In genomic region chr20:37314099-37314498, GRCh38 we compare ENCODE assay signal across 12 cellular contexts. TPM values are rescaled to one million over a fixed set of nuclear protein-coding genes. Genes with fewer than 3 reads are reported as not detected.
DNase-seq lines count a peak whose midpoint lies in the region; ATAC-seq, FAIRE-seq and TF ChIP-seq lines count a peak whose summit lies in the region.
"Had no signal": no experiment of that assay in that cellular context is flagged by ENCODE, and none has a peak within 500 bp of the region (broad histone marks: within the 10 kb centered on the region; RNA-seq: fewer than 3 reads in every experiment).

No MANE protein-coding gene starts in this region.

- no peak for TF ChIP-seq POLR2A in upper lobe of left lung (IDR thresholded peaks at IDR 0.05)

- DNase-seq in activated naive CD8-positive, alpha-beta T cell treated with anti-CD3 and anti-CD28 coated beads for 36 hours, result no peak
- DNase-seq in effector memory CD8-positive, alpha-beta T cell, result no peak
- no peak for DNase-seq in natural killer cell treated with Interleukin-12 subunit alpha and Interleukin-12 subunit beta and Interleukin-15 and Interleukin-18, amount 100 ng/mL, for 72 hours (ENCODE audit: low spot score)
- DNase-seq in upper lobe of left lung (no peak), urothelium cell line (ENCODE audit: low spot score) (no peak), RPMI8226 (no peak), foreskin keratinocyte (no peak)
- DNase-seq: glutamatergic neuron had no signal

- H3K27ac Mint-ChIP-seq in activated naive CD8-positive, alpha-beta T cell, result peak overlapping the region; percentile 64
- no peak overlapping the region for H3K27ac Mint-ChIP-seq in activated naive CD8-positive, alpha-beta T cell treated with anti-CD3 and anti-CD28 coated beads for 36 hours
- peak overlapping the region; percentile 90 to 95 for H3K27ac Mint-ChIP-seq in effector memory CD8-positive, alpha-beta T cell
- peak overlapping the region; percentile 37 to 88 for H3K27ac Mint-ChIP-seq in natural killer cell treated with Interleukin-12 subunit alpha and Interleukin-12 subunit beta and Interleukin-15 and Interleukin-18, amount 100 ng/mL, for 72 hours

- H3K9me3 ChIP-seq in upper lobe of left lung, result no peaks in the 10 kb centered on the region

- ATAC-seq in effector memory CD8-positive, alpha-beta T cell (replicated peaks), result no peak
- ATAC-seq in natural killer cell treated with Interleukin-12 subunit alpha and Interleukin-12 subunit beta and Interleukin-15 and Interleukin-18, amount 100 ng/mL, for 72 hours, result no peak
- ATAC-seq in upper lobe of left lung (ENCODE audit: low FRiP score in 2 of 2) (no peak), foreskin keratinocyte (no peak)
- ATAC-seq: activated CD4-positive, CD25-positive, alpha-beta regulatory T cell treated with anti-CD3 and anti-CD28 coated beads, Interleukin-2, amount 50 U/mL, for 24 hours had no signal

- TF ChIP-seq EP300 in upper lobe of left lung (IDR thresholded peaks at IDR 0.05), result no peak

- H3K9me3 Mint-ChIP-seq in activated naive CD8-positive, alpha-beta T cell (ENCODE audit: low read depth), result no peaks in the 10 kb centered on the region
- no peaks in the 10 kb centered on the region for H3K9me3 Mint-ChIP-seq in activated naive CD8-positive, alpha-beta T cell treated with anti-CD3 and anti-CD28 coated beads for 36 hours
- H3K9me3 Mint-ChIP-seq in effector memory CD8-positive, alpha-beta T cell, result no peaks in the 10 kb centered on the region
- H3K9me3 Mint-ChIP-seq in natural killer cell treated with Interleukin-12 subunit alpha and Interleukin-12 subunit beta and Interleukin-15 and Interleukin-18, amount 100 ng/mL, for 72 hours, result no peaks in the 10 kb centered on the region

- H3K4me3 Mint-ChIP-seq in activated naive CD8-positive, alpha-beta T cell, result no peak overlapping the region
- no peak overlapping the region for H3K4me3 Mint-ChIP-seq in activated naive CD8-positive, alpha-beta T cell treated with anti-CD3 and anti-CD28 coated beads for 36 hours
- H3K4me3 Mint-ChIP-seq in effector memory CD8-positive, alpha-beta T cell, result no peak overlapping the region
- H3K4me3 Mint-ChIP-seq in natural killer cell treated with Interleukin-12 subunit alpha and Interleukin-12 subunit beta and Interleukin-15 and Interleukin-18, amount 100 ng/mL, for 72 hours, result no peak overlapping the region

- H3K36me3 ChIP-seq in upper lobe of left lung, result peaks cover 0 to 51% (median 22%) of the 10 kb centered on the region in 4 donors

- H3K27me3 Mint-ChIP-seq in activated naive CD8-positive, alpha-beta T cell, result no peaks in the 10 kb centered on the region
- no peaks in the 10 kb centered on the region for H3K27me3 Mint-ChIP-seq in activated naive CD8-positive, alpha-beta T cell treated with anti-CD3 and anti-CD28 coated beads for 36 hours
- no peaks in the 10 kb centered on the region for H3K27me3 Mint-ChIP-seq in effector memory CD8-positive, alpha-beta T cell
- no peaks in the 10 kb centered on the region for H3K27me3 Mint-ChIP-seq in natural killer cell treated with Interleukin-12 subunit alpha and Interleukin-12 subunit beta and Interleukin-15 and Interleukin-18, amount 100 ng/mL, for 72 hours

- H3K4me1 Mint-ChIP-seq in activated naive CD8-positive, alpha-beta T cell (ENCODE audit: low read depth), result peaks cover 31% of the 10 kb centered on the region
- peaks cover 31% of the 10 kb centered on the region for H3K4me1 Mint-ChIP-seq in activated naive CD8-positive, alpha-beta T cell treated with anti-CD3 and anti-CD28 coated beads for 36 hours
- H3K4me1 Mint-ChIP-seq in effector memory CD8-positive, alpha-beta T cell (ENCODE audit: low read depth in 2 of 2), result peaks cover 33 to 43% of the 10 kb centered on the region in 2 donors
- peaks cover 37 to 46% of the 10 kb centered on the region in 2 donors for H3K4me1 Mint-ChIP-seq in natural killer cell treated with Interleukin-12 subunit alpha and Interleukin-12 subunit beta and Interleukin-15 and Interleukin-18, amount 100 ng/mL, for 72 hours (ENCODE audit: low read depth in 2 of 2)

- WGBS in upper lobe of left lung, 2 donors, result 88 to 89% methylated on average over 4 of the region's 4 CpGs

- H3K36me3 Mint-ChIP-seq in activated naive CD8-positive, alpha-beta T cell, result no peaks in the 10 kb centered on the region
- H3K36me3 Mint-ChIP-seq in activated naive CD8-positive, alpha-beta T cell treated with anti-CD3 and anti-CD28 coated beads for 36 hours, result peaks cover 8% of the 10 kb centered on the region
- H3K36me3 Mint-ChIP-seq in effector memory CD8-positive, alpha-beta T cell (ENCODE audit: insufficient read depth), result peaks cover 8% of the 10 kb centered on the region
- H3K36me3 Mint-ChIP-seq in natural killer cell treated with Interleukin-12 subunit alpha and Interleukin-12 subunit beta and Interleukin-15 and Interleukin-18, amount 100 ng/mL, for 72 hours, result no peaks in the 10 kb centered on the region

- peak overlapping the region; percentile 58 to 80 (median 78) for H3K27ac ChIP-seq in upper lobe of left lung
- H3K27ac ChIP-seq in foreskin keratinocyte, result no peak overlapping the region

- H3K27me3 ChIP-seq in upper lobe of left lung (no peaks in the 10 kb centered on the region), foreskin keratinocyte (no peaks in the 10 kb centered on the region)

- H3K4me3 ChIP-seq in upper lobe of left lung, result no peak overlapping the region

- no peak for FAIRE-seq in urothelium cell line (lab: Jason Lieb, UNC)

- TF ChIP-seq CTCF in upper lobe of left lung (IDR thresholded peaks at IDR 0.05) (no peak), foreskin keratinocyte (conservative IDR thresholded peaks at IDR 0.05) (no peak)

- H3K4me1 ChIP-seq in upper lobe of left lung, result peaks cover 9 to 37% (median 21%) of the 10 kb centered on the region in 4 donors
- H3K4me1 ChIP-seq in foreskin keratinocyte, result peaks cover 6% of the 10 kb centered on the region

RNA-seq across cellular contexts. Expression of gene MANBAL, which starts 24.6 kb away (rescaled TPM):
- total RNA-seq in activated naive CD8-positive, alpha-beta T cell treated with anti-CD3 and anti-CD28 coated beads for 36 hours, result 10 to 100 TPM; 11.2 to 12.8 TPM
- total RNA-seq in natural killer cell treated with Interleukin-12 subunit alpha and Interleukin-12 subunit beta and Interleukin-15 and Interleukin-18, amount 100 ng/mL, for 72 hours, result 10 to 100 TPM; 12.7 to 14.4 TPM
- total RNA-seq in upper lobe of left lung (10 to 100 TPM; 11.5 to 38.6 (median 29.8) TPM), foreskin keratinocyte (46.6 and 50.0 TPM in 2 replicates)
- 87.1 and 96.4 TPM in 2 replicates for polyA plus RNA-seq in foreskin keratinocyte

RNA-seq across cellular contexts. Expression of gene SRC, which starts 31.8 kb away (rescaled TPM):
- total RNA-seq in activated naive CD8-positive, alpha-beta T cell treated with anti-CD3 and anti-CD28 coated beads for 36 hours, result 1 to 10 TPM; 1.1 to 1.9 TPM
- 1 to 10 TPM; 6.8 to 8.6 TPM for total RNA-seq in natural killer cell treated with Interleukin-12 subunit alpha and Interleukin-12 subunit beta and Interleukin-15 and Interleukin-18, amount 100 ng/mL, for 72 hours
- total RNA-seq in upper lobe of left lung (100 to 1,000 TPM in 1 of 6 donors, 10 to 100 TPM in 5; 31.1 to 115 (median 66.8) TPM), foreskin keratinocyte (29.8 and 36.6 TPM in 2 replicates)
- polyA plus RNA-seq in foreskin keratinocyte, result 22.2 and 26.2 TPM in 2 replicates

RNA-seq across cellular contexts. Expression of gene GHRH, which starts 52.5 kb away (rescaled TPM):
- total RNA-seq in activated naive CD8-positive, alpha-beta T cell treated with anti-CD3 and anti-CD28 coated beads for 36 hours, result not detected
- not detected for total RNA-seq in natural killer cell treated with Interleukin-12 subunit alpha and Interleukin-12 subunit beta and Interleukin-15 and Interleukin-18, amount 100 ng/mL, for 72 hours
- total RNA-seq in upper lobe of left lung (not detected), foreskin keratinocyte (not detected in 2 replicates)
- not detected in 2 replicates for polyA plus RNA-seq in foreskin keratinocyte
- total RNA-seq: M059J, pulmonary artery endothelial cell had no signal
